Comparison of ENCODE assay signal across 12 cellular contexts in genomic region chr6:18042536-18043145, GRCh38. TPM values are rescaled to one million over a fixed set of nuclear protein-coding genes. Genes with fewer than 3 reads are reported as not detected.
DNase-seq lines count a peak whose midpoint lies in the region; ATAC-seq, FAIRE-seq and TF ChIP-seq lines count a peak whose summit lies in the region.
"Had no signal": no experiment of that assay in that cellular context is flagged by ENCODE, and none has a peak within 500 bp of the region (broad histone marks: within the 10 kb centered on the region; RNA-seq: fewer than 3 reads in every experiment).

No MANE protein-coding gene starts in this region.

- H3K36me3 ChIP-seq in Caco-2 (ENCODE audit: control insufficient read depth, insufficient read depth, low read length) (no peaks in the 10 kb centered on the region), keratinocyte (ENCODE audit: control insufficient read depth in 2 of 2, extremely low read depth in 1 of 2, insufficient read depth in 2 of 2, low read length in 2 of 2) (no peaks in the 10 kb centered on the region), skeletal muscle satellite cell (ENCODE audit: insufficient read depth, low read length) (no peaks in the 10 kb centered on the region)

- POLR2A ChIA-PET in Caco-2 (lab: Charles Lee) (interaction anchor here (0.7 kb wide), 1 partner anchor 335 kb away, joined by 6 read pairs; no protein-coding TSS in a partner anchor), WTC11 (lab: Charles Lee) (no interaction called here)

- H4K20me1 ChIP-seq in keratinocyte (ENCODE audit: control insufficient read depth, extremely low read depth, insufficient read depth, low read length), result no peaks in the 10 kb centered on the region

- peaks cover 14% of the 10 kb centered on the region for H3K4me1 Mint-ChIP-seq in Caco-2 (ENCODE audit: low read depth, unreplicated experiment)
- peaks cover 13% of the 10 kb centered on the region for H3K4me1 Mint-ChIP-seq in WTC11
- H3K4me1 Mint-ChIP-seq in stimulated activated naive B cell treated with anti-CD40 and anti-IgM and Interleukin-4, amounts not matched to agents 10 μg/mL and 1 μg/mL and 100 μg/mL, for 72 hours, result no peaks in the 10 kb centered on the region

- peak overlapping the region; percentile 65 for H3K4me2 ChIP-seq in keratinocyte (ENCODE audit: control insufficient read depth, extremely low read depth, insufficient read depth, low read depth, low read length)
- H3K4me2 ChIP-seq in skeletal muscle satellite cell (ENCODE audit: low read length), result peak overlapping the region; percentile 37

- no TSS peak for BruUV-seq in Caco-2 (replicated peaks; lab: Mats Ljungman, UMichigan)

- H3K27me3 Mint-ChIP-seq in Caco-2 (ENCODE audit: insufficient read depth, unreplicated experiment), result no peaks in the 10 kb centered on the region
- no peaks in the 10 kb centered on the region; the same call in 1 of the 2 replicates for H3K27me3 Mint-ChIP-seq in WTC11 (ENCODE audit: low read depth)
- H3K27me3 Mint-ChIP-seq in stimulated activated naive B cell treated with anti-CD40 and anti-IgM and Interleukin-4, amounts not matched to agents 10 μg/mL and 1 μg/mL and 100 μg/mL, for 72 hours, result no peaks in the 10 kb centered on the region

- CTCF ChIA-PET in Caco-2 (lab: Charles Lee) (interaction anchor here (0.6 to 0.9 kb wide), 4 partner anchors 18 to 230 kb away, joined by 3 to 10 read pairs (median 3); partner anchors contain the start of gene NHLRC1), WTC11 (lab: Charles Lee) (interaction anchor here (0.7 to 1.1 kb wide), 3 partner anchors 13 to 874 kb away, joined by 3 read pairs; no protein-coding TSS in a partner anchor)

- dilution Hi-C loops in keratinocyte (cut with MboI; ENCODE audit: extremely low pct_ligation_motif_present, low sequenced_read_pairs), result no loop called here

- H2AFZ ChIP-seq in keratinocyte (ENCODE audit: control insufficient read depth, low read length), result peak overlapping the region; percentile 52

- H3K27me3 ChIP-seq in Caco-2 (replicated peaks; ENCODE audit: control insufficient read depth, insufficient read depth, low read length) (no peaks in the 10 kb centered on the region), keratinocyte (ENCODE audit: control insufficient read depth, extremely low read depth, insufficient read depth, low read length) (no peaks in the 10 kb centered on the region), skeletal muscle satellite cell (ENCODE audit: control insufficient read depth, insufficient read depth, low read length) (no peaks in the 10 kb centered on the region)

- H3K9ac ChIP-seq in keratinocyte (ENCODE audit: control insufficient read depth, extremely low read depth, insufficient read depth, low read length) (peak overlapping the region; percentile 53), skeletal muscle satellite cell (ENCODE audit: low read depth, low read length) (no peak overlapping the region)

- no peak for FAIRE-seq in keratinocyte (lab: Jason Lieb, UNC)

- H3K4me3 ChIP-seq in Caco-2 (ENCODE audit: low read depth, low read length) (no peak overlapping the region), keratinocyte (ENCODE audit: control insufficient read depth in 2 of 3, extremely low read depth in 1 of 3, insufficient read depth in 2 of 3, low read depth in 1 of 3, low read length in 3 of 3) (peak overlapping the region in 1 of 3 experiments; percentile 27), skeletal muscle satellite cell (ENCODE audit: low read length) (no peak overlapping the region)

- H3K79me2 ChIP-seq in keratinocyte (ENCODE audit: control insufficient read depth, insufficient read depth, low read length), result no peaks in the 10 kb centered on the region

- H3K9me1 ChIP-seq in keratinocyte (ENCODE audit: control insufficient read depth, extremely low read depth, insufficient read depth, low read length), result no peaks in the 10 kb centered on the region

- intact Hi-C loops in Caco-2 (cut with micrococcal nuclease; ENCODE audit: unreplicated experiment), result loop anchor here (5.0 kb wide), 1 partner anchor 80 kb away; the partner anchor contains the start of gene NHLRC1

- H3K9me3 Mint-ChIP-seq in Caco-2 (ENCODE audit: unreplicated experiment), result no peaks in the 10 kb centered on the region
- peaks cover 5% of the 10 kb centered on the region; the same call in 1 of the 2 replicates for H3K9me3 Mint-ChIP-seq in WTC11
- H3K9me3 Mint-ChIP-seq in stimulated activated naive B cell treated with anti-CD40 and anti-IgM and Interleukin-4, amounts not matched to agents 10 μg/mL and 1 μg/mL and 100 μg/mL, for 72 hours, result no peaks in the 10 kb centered on the region
- H3K9me3 Mint-ChIP-seq: activated T-cell treated with anti-CD3 and anti-CD28 coated beads, Interleukin-2, amount 50 U/mL, for 72 hours; stimulated activated naive CD8-positive, alpha-beta T cell treated with anti-CD3 and anti-CD28 coated beads, Interleukin-15, Interleukin-2, amounts not matched to agents 100 ng/mL and 50 ng/mL, for 24 hours had no signal

- ATAC-seq in WTC11, result peak; percentile 16
- ATAC-seq in stimulated activated naive B cell treated with anti-CD40 and anti-IgM and Interleukin-4, amounts not matched to agents 10 μg/mL and 1 μg/mL and 100 μg/mL, for 72 hours (replicated peaks), result no peak
- ATAC-seq: activated T-cell treated with anti-CD3 and anti-CD28 coated beads, Interleukin-2, amount 50 U/mL, for 72 hours had no signal

- H3K4me3 Mint-ChIP-seq in Caco-2 (ENCODE audit: unreplicated experiment), result peak overlapping the region; percentile 9
- H3K4me3 Mint-ChIP-seq in WTC11, result no peak overlapping the region
- H3K4me3 Mint-ChIP-seq in stimulated activated naive B cell treated with anti-CD40 and anti-IgM and Interleukin-4, amounts not matched to agents 10 μg/mL and 1 μg/mL and 100 μg/mL, for 72 hours, result no peak overlapping the region
- H3K4me3 Mint-ChIP-seq: activated T-cell treated with anti-CD3 and anti-CD28 coated beads, Interleukin-2, amount 50 U/mL, for 72 hours; stimulated activated naive CD8-positive, alpha-beta T cell treated with anti-CD3 and anti-CD28 coated beads, Interleukin-15, Interleukin-2, amounts not matched to agents 100 ng/mL and 50 ng/mL, for 24 hours had no signal

- peak overlapping the region; percentile 81 for H3K27ac Mint-ChIP-seq in Caco-2 (ENCODE audit: unreplicated experiment)
- peak overlapping the region; percentile 4; the same call in 1 of the 2 replicates for H3K27ac Mint-ChIP-seq in WTC11
- no peak overlapping the region for H3K27ac Mint-ChIP-seq in stimulated activated naive B cell treated with anti-CD40 and anti-IgM and Interleukin-4, amounts not matched to agents 10 μg/mL and 1 μg/mL and 100 μg/mL, for 72 hours
- H3K27ac Mint-ChIP-seq: activated T-cell treated with anti-CD3 and anti-CD28 coated beads, Interleukin-2, amount 50 U/mL, for 72 hours; stimulated activated naive CD8-positive, alpha-beta T cell treated with anti-CD3 and anti-CD28 coated beads, Interleukin-15, Interleukin-2, amounts not matched to agents 100 ng/mL and 50 ng/mL, for 24 hours had no signal

- DNase-seq in Caco-2, result no peak
- DNase-seq in WTC11 (ENCODE audit: low spot score), result no peak
- DNase-seq in keratinocyte (ENCODE audit: low read depth, low spot score), result no peak
- DNase-seq in stimulated activated naive B cell treated with anti-CD40 and anti-IgM and Interleukin-4, amounts not matched to agents 10 μg/mL and 1 μg/mL and 100 μg/mL, for 72 hours, result no peak
- no peak for DNase-seq in NCI-H2171 treated with DMSO at 0.1 percent for 48 hours (lab: John Stamatoyannopoulos, UW)
- DNase-seq in SHP77 (lab: John Stamatoyannopoulos, UW), result no peak
- no peak for DNase-seq in NCI-H2227 (lab: John Stamatoyannopoulos, UW; ENCODE audit: unreplicated experiment)
- DNase-seq: activated T-cell treated with anti-CD3 and anti-CD28 coated beads, Interleukin-2, amount 50 U/mL, for 72 hours; NCI-H1436; NCI-H526 treated with DMSO at 0.1 percent for 48 hours had no signal

- H3K27ac ChIP-seq in keratinocyte (ENCODE audit: control insufficient read depth, insufficient read depth, low read length), result peak overlapping the region; percentile 61

- H3K4me1 ChIP-seq in Caco-2 (peaks cover 7% of the 10 kb centered on the region), keratinocyte (ENCODE audit: control insufficient read depth, extremely low read depth, insufficient read depth, low read length) (peaks cover 42% of the 10 kb centered on the region), skeletal muscle satellite cell (ENCODE audit: control insufficient read depth, insufficient read depth, low read length) (peaks cover 13% of the 10 kb centered on the region)

- TF ChIP-seq CTCF in Caco-2 (IDR thresholded peaks at IDR 0.05; ENCODE audit: insufficient read depth in 1 of 2, low read depth in 1 of 2, low read length in 1 of 2, severe bottlenecking in 1 of 2, unreplicated experiment in 1 of 2) (no peak), WTC11 (IDR thresholded peaks at IDR 0.05) (no peak), keratinocyte (optimal IDR thresholded peaks at IDR 0.05 in 1 of 3, IDR thresholded peaks at IDR 0.05 in 1 of 3, conservative IDR thresholded peaks at IDR 0.05 in 1 of 3; ENCODE audit: extremely low read depth in 1 of 3, insufficient read depth in 2 of 3, low read length in 3 of 3) (no peak)

- H3K36me3 Mint-ChIP-seq in Caco-2 (ENCODE audit: insufficient read depth, unreplicated experiment) (peaks cover 4% of the 10 kb centered on the region), WTC11 (no peaks in the 10 kb centered on the region)
- no peaks in the 10 kb centered on the region for H3K36me3 Mint-ChIP-seq in stimulated activated naive B cell treated with anti-CD40 and anti-IgM and Interleukin-4, amounts not matched to agents 10 μg/mL and 1 μg/mL and 100 μg/mL, for 72 hours

- H3K9me3 ChIP-seq in Caco-2 (no peaks in the 10 kb centered on the region), keratinocyte (ENCODE audit: control insufficient read depth, low read depth, low read length) (no peaks in the 10 kb centered on the region), skeletal muscle satellite cell (replicated peaks; ENCODE audit: low read length) (no peaks in the 10 kb centered on the region)

RNA-seq across cellular contexts. Expression of gene KIF13A, which starts 55.2 kb away (rescaled TPM):
- total RNA-seq in Caco-2 (2022) (13.8 and 14.0 TPM in 2 replicates), WTC11 (2021) (27.8 to 32.7 TPM (median 27.8 TPM) in 3 replicates)
- 90.1 to 106 TPM (median 96.2 TPM) in 3 replicates for polyA plus RNA-seq in keratinocyte
- polyA plus RNA-seq in keratinocyte (2011; ENCODE audit: low read depth), result 40.6 TPM
- 81.7 and 104 TPM in 2 replicates for polyA plus RNA-seq in keratinocyte (2011; cell fraction: cytosol; rRNA removed)
- polyA plus RNA-seq in keratinocyte (2011; cell fraction: nucleus; rRNA removed), result 149 and 161 TPM in 2 replicates
- polyA plus RNA-seq in keratinocyte (2012; ENCODE audit: low replicate concordance), result 51.2 and 90.2 TPM in 2 replicates
- 87.5 to 126 TPM (median 106 TPM) in 3 replicates for polyA minus RNA-seq in keratinocyte
- 73.3 TPM for polyA minus RNA-seq in keratinocyte (2011; cell fraction: cytosol; rRNA and poly(A)+ RNA removed)
- 171 and 308 TPM in 2 replicates for polyA minus RNA-seq in keratinocyte (2011; cell fraction: nucleus; rRNA and poly(A)+ RNA removed)
- total RNA-seq in skeletal muscle satellite cell (2012; rRNA removed), result 23.6 and 26.6 TPM in 2 replicates
